1 cellular context compared by ENCODE assay signal in the genomic region with DNA sequence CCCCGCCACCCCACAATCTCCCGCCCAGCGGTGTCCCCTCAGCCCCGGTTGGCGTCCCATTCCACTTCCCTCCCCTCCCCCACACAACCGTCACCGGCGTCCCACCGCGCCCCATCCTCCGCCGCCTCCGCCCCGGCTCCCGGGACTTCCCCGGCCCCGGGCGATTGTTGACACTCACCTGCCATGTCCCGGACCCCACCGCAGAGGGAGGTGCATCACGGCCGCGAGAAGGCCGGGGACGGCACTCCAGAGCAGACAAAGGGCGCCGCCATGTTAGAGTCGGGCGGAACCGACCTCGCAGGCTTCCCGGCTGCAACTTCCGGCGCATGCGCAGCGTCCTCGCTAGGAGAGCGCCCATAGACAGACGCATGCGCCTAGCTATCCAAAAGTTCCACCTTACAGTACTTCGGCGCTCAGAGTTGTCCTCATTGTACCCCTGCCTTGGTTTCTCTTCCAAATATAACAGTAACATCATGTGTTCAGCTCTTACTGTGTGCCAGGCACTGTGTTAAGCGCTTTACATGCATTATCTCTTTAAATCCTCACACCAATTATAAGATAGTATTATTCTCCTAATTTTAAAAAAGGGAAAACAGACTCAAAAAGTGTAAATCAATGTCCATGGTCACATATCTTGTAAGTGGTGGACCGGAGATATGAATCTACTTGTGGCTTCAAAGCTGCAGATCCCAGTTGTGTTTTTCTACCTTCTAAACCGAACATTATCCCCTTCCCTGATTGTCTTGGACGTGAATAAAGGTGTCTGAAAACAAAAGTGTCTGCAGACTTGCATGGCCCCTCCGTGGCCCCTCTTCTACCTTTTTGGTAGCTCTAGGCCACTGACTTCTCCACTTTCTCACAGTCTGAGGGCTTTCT.
A peak's percentile ranks its signal among the peaks of the same experiment; 100 is the strongest.
TF ChIP-seq lines count a peak whose summit lies in the region.

A gene (minus strand): TSS at position 297 of the 876 bp plus-strand sequence. CDS start 27,606 bp downstream, outside the sequence.

TF ChIP-seq in HepG2, 621 proteins besides CTCF, POLR2A, EP300 and RAD21 (continued from another document and continues in another):
- TF ChIP-seq, protein P1, sequence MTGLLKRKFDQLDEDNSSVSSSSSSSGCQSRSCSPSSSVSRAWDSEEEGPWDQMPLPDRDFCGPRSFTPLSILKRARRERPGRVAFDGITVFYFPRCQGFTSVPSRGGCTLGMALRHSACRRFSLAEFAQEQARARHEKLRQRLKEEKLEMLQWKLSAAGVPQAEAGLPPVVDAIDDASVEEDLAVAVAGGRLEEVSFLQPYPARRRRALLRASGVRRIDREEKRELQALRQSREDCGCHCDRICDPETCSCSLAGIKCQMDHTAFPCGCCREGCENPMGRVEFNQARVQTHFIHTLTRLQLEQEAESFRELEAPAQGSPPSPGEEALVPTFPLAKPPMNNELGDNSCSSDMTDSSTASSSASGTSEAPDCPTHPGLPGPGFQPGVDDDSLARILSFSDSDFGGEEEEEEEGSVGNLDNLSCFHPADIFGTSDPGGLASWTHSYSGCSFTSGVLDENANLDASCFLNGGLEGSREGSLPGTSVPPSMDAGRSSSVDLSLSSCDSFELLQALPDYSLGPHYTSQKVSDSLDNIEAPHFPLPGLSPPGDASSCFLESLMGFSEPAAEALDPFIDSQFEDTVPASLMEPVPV (CRISPR knock-in tag; IDR thresholded peaks at IDR 0.05) = 0 out of 2 replicates have a peak, but pooled peaks have one; percentile 21
- TF ChIP-seq POLR2AphosphoS5 (IDR thresholded peaks at IDR 0.05; ENCODE audit: low read depth, low read length) (peak; percentile 87), NR2C2 (CRISPR knock-in tag; IDR thresholded peaks at IDR 0.05; ENCODE audit: borderline replicate concordance) (peak; percentile 97), HDAC1 (CRISPR knock-in tag; IDR thresholded peaks at IDR 0.05) (peak; percentile 93), TAF15 (IDR thresholded peaks at IDR 0.05; ENCODE audit: low read depth, low read length, poor library complexity, severe bottlenecking) (peak; percentile 92), ZSCAN25 (CRISPR knock-in tag; IDR thresholded peaks at IDR 0.05) (no peak), PHF5A (CRISPR knock-in tag; IDR thresholded peaks at IDR 0.05; ENCODE audit: low read depth, unreplicated experiment) (peak; percentile 8), PHF20 (CRISPR knock-in tag; IDR thresholded peaks at IDR 0.05) (peak; percentile 92), KLF15 (CRISPR knock-in tag; IDR thresholded peaks at IDR 0.05; ENCODE audit: borderline replicate concordance) (no peak), ATF7-NPFF (CRISPR knock-in tag; IDR thresholded peaks at IDR 0.05; ENCODE audit: low read depth) (0 out of 2 replicates have a peak, but pooled peaks have one; percentile 63), ZNF7 (CRISPR knock-in tag; IDR thresholded peaks at IDR 0.05) (no peak), CEBPB (IDR thresholded peaks at IDR 0.05; ENCODE audit: borderline replicate concordance, low read depth, low read length) (no peak), MEIS2 (CRISPR knock-in tag; IDR thresholded peaks at IDR 0.05) (no peak), ZNF350 (CRISPR knock-in tag; IDR thresholded peaks at IDR 0.05; ENCODE audit: borderline replicate concordance, low read depth) (peak; percentile 54; the same call in 1 of the 2 replicates), RXRB (CRISPR knock-in tag; IDR thresholded peaks at IDR 0.05; ENCODE audit: borderline replicate concordance) (peak; percentile 38; the same call in 1 of the 2 replicates), FOXC1 (CRISPR knock-in tag; IDR thresholded peaks at IDR 0.05; ENCODE audit: borderline replicate concordance) (peak; percentile 41; the same call in 1 of the 2 replicates), ZNF337 (CRISPR knock-in tag; IDR thresholded peaks at IDR 0.05; ENCODE audit: borderline replicate concordance, low read depth) (peak; percentile 68; the same call in 1 of the 2 replicates), NR2F2 (IDR thresholded peaks at IDR 0.05; ENCODE audit: borderline replicate concordance, low read depth) (peak; percentile 37; the same call in 1 of the 2 replicates), ZNF354B (CRISPR knock-in tag; IDR thresholded peaks at IDR 0.05) (no peak), NFKB2 (CRISPR knock-in tag; IDR thresholded peaks at IDR 0.05; ENCODE audit: borderline replicate concordance) (peak; percentile 56; the same call in 1 of the 2 replicates), HOXA3 (CRISPR knock-in tag; IDR thresholded peaks at IDR 0.05) (peak; percentile 97), YEATS4 (CRISPR knock-in tag; IDR thresholded peaks at IDR 0.05; ENCODE audit: borderline replicate concordance) (peak; percentile 46; the same call in 1 of the 2 replicates), ZBTB7A (CRISPR knock-in tag; IDR thresholded peaks at IDR 0.05) (no peak), HNRNPK (IDR thresholded peaks at IDR 0.05; ENCODE audit: low read depth, low read length, poor library complexity, severe bottlenecking) (peak; percentile 95)
- TF ChIP-seq, protein P2, sequence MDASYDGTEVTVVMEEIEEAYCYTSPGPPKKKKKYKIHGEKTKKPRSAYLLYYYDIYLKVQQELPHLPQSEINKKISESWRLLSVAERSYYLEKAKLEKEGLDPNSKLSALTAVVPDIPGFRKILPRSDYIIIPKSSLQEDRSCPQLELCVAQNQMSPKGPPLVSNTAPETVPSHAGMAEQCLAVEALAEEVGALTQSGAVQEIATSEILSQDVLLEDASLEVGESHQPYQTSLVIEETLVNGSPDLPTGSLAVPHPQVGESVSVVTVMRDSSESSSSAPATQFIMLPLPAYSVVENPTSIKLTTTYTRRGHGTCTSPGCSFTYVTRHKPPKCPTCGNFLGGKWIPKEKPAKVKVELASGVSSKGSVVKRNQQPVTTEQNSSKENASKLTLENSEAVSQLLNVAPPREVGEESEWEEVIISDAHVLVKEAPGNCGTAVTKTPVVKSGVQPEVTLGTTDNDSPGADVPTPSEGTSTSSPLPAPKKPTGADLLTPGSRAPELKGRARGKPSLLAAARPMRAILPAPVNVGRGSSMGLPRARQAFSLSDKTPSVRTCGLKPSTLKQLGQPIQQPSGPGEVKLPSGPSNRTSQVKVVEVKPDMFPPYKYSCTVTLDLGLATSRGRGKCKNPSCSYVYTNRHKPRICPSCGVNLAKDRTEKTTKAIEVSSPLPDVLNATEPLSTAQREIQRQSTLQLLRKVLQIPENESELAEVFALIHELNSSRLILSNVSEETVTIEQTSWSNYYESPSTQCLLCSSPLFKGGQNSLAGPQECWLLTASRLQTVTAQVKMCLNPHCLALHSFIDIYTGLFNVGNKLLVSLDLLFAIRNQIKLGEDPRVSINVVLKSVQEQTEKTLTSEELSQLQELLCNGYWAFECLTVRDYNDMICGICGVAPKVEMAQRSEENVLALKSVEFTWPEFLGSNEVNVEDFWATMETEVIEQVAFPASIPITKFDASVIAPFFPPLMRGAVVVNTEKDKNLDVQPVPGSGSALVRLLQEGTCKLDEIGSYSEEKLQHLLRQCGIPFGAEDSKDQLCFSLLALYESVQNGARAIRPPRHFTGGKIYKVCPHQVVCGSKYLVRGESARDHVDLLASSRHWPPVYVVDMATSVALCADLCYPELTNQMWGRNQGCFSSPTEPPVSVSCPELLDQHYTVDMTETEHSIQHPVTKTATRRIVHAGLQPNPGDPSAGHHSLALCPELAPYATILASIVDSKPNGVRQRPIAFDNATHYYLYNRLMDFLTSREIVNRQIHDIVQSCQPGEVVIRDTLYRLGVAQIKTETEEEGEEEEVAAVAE (CRISPR knock-in tag; IDR thresholded peaks at IDR 0.05; ENCODE audit: borderline replicate concordance) = 0 out of 2 replicates have a peak, but pooled peaks have one; percentile 24
- TF ChIP-seq, protein P3, sequence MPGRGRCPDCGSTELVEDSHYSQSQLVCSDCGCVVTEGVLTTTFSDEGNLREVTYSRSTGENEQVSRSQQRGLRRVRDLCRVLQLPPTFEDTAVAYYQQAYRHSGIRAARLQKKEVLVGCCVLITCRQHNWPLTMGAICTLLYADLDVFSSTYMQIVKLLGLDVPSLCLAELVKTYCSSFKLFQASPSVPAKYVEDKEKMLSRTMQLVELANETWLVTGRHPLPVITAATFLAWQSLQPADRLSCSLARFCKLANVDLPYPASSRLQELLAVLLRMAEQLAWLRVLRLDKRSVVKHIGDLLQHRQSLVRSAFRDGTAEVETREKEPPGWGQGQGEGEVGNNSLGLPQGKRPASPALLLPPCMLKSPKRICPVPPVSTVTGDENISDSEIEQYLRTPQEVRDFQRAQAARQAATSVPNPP (CRISPR knock-in tag; IDR thresholded peaks at IDR 0.05) = no peak
- TF ChIP-seq, protein P4, sequence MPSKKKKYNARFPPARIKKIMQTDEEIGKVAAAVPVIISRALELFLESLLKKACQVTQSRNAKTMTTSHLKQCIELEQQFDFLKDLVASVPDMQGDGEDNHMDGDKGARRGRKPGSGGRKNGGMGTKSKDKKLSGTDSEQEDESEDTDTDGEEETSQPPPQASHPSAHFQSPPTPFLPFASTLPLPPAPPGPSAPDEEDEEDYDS (CRISPR knock-in tag; IDR thresholded peaks at IDR 0.05) = peak; percentile 36; the same call in 1 of the 2 replicates
- TF ChIP-seq, protein P5, sequence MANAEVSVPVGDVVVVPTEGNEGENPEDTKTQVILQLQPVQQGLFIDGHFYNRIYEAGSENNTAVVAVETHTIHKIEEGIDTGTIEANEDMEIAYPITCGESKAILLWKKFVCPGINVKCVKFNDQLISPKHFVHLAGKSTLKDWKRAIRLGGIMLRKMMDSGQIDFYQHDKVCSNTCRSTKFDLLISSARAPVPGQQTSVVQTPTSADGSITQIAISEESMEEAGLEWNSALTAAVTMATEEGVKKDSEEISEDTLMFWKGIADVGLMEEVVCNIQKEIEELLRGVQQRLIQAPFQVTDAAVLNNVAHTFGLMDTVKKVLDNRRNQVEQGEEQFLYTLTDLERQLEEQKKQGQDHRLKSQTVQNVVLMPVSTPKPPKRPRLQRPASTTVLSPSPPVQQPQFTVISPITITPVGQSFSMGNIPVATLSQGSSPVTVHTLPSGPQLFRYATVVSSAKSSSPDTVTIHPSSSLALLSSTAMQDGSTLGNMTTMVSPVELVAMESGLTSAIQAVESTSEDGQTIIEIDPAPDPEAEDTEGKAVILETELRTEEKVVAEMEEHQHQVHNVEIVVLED (CRISPR knock-in tag; IDR thresholded peaks at IDR 0.05; ENCODE audit: borderline replicate concordance) = peak; percentile 83
- TF ChIP-seq, protein P6, sequence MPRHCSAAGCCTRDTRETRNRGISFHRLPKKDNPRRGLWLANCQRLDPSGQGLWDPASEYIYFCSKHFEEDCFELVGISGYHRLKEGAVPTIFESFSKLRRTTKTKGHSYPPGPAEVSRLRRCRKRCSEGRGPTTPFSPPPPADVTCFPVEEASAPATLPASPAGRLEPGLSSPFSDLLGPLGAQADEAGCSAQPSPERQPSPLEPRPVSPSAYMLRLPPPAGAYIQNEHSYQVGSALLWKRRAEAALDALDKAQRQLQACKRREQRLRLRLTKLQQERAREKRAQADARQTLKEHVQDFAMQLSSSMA (CRISPR knock-in tag; IDR thresholded peaks at IDR 0.05) = 0 out of 2 replicates have a peak, but pooled peaks have one; percentile 36
- TF ChIP-seq, protein P7, sequence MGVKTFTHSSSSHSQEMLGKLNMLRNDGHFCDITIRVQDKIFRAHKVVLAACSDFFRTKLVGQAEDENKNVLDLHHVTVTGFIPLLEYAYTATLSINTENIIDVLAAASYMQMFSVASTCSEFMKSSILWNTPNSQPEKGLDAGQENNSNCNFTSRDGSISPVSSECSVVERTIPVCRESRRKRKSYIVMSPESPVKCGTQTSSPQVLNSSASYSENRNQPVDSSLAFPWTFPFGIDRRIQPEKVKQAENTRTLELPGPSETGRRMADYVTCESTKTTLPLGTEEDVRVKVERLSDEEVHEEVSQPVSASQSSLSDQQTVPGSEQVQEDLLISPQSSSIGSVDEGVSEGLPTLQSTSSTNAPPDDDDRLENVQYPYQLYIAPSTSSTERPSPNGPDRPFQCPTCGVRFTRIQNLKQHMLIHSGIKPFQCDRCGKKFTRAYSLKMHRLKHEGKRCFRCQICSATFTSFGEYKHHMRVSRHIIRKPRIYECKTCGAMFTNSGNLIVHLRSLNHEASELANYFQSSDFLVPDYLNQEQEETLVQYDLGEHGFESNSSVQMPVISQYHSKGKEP (CRISPR knock-in tag; IDR thresholded peaks at IDR 0.05) = peak; percentile 58; the same call in 1 of the 2 replicates
- TF ChIP-seq, protein P8, sequence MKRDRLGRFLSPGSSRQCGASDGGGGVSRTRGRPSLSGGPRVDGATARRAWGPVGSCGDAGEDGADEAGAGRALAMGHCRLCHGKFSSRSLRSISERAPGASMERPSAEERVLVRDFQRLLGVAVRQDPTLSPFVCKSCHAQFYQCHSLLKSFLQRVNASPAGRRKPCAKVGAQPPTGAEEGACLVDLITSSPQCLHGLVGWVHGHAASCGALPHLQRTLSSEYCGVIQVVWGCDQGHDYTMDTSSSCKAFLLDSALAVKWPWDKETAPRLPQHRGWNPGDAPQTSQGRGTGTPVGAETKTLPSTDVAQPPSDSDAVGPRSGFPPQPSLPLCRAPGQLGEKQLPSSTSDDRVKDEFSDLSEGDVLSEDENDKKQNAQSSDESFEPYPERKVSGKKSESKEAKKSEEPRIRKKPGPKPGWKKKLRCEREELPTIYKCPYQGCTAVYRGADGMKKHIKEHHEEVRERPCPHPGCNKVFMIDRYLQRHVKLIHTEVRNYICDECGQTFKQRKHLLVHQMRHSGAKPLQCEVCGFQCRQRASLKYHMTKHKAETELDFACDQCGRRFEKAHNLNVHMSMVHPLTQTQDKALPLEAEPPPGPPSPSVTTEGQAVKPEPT (CRISPR knock-in tag; IDR thresholded peaks at IDR 0.05; ENCODE audit: low read depth) = no peak
- TF ChIP-seq, protein P9, sequence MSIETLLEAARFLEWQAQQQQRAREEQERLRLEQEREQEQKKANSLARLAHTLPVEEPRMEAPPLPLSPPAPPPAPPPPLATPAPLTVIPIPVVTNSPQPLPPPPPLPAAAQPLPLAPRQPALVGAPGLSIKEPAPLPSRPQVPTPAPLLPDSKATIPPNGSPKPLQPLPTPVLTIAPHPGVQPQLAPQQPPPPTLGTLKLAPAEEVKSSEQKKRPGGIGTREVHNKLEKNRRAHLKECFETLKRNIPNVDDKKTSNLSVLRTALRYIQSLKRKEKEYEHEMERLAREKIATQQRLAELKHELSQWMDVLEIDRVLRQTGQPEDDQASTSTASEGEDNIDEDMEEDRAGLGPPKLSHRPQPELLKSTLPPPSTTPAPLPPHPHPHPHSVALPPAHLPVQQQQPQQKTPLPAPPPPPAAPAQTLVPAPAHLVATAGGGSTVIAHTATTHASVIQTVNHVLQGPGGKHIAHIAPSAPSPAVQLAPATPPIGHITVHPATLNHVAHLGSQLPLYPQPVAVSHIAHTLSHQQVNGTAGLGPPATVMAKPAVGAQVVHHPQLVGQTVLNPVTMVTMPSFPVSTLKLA (IDR thresholded peaks at IDR 0.05) = no peak
- TF ChIP-seq, protein P10, sequence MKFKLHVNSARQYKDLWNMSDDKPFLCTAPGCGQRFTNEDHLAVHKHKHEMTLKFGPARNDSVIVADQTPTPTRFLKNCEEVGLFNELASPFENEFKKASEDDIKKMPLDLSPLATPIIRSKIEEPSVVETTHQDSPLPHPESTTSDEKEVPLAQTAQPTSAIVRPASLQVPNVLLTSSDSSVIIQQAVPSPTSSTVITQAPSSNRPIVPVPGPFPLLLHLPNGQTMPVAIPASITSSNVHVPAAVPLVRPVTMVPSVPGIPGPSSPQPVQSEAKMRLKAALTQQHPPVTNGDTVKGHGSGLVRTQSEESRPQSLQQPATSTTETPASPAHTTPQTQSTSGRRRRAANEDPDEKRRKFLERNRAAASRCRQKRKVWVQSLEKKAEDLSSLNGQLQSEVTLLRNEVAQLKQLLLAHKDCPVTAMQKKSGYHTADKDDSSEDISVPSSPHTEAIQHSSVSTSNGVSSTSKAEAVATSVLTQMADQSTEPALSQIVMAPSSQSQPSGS (CRISPR knock-in tag; IDR thresholded peaks at IDR 0.05) = peak; percentile 59; the same call in 1 of the 2 replicates
